ENCODE assay signal across 9 cellular contexts in the genomic region with DNA sequence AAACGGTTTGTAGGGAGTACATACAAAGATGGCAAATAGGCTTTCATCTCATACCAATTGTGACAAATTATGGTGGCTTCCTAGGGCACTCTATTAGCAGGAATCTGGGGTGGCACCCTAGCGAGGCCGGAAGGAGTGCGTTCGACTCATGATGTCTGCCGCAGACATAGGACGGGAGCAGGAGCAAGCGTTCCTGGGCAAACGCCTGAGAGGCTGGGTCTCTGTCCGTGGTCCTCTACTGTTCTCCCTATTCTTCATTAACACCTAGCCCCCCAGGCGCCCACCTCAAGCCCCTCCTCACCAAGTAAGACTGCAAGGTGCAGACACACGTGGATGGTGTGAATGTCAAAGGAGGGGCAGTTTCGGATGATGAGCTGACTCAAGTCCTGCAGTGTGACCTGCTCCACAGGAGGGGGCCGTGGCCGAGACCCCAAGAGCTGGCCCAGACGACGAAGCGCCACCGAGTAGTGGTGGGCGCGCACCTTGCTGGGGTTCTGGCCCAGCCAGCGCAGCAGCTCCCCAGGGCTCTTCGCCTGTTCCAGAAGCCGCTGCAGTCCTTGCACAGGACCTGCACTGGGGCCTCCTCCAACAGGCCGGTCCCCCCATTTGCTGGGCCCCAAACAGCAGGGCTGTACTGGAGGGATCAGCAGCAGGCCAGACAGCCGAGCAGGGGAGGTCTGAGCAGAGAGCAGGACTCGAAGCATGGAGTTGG. TPM values are rescaled to one million over a fixed set of nuclear protein-coding genes. Genes with fewer than 3 reads are reported as not detected.
DNase-seq lines count a peak whose midpoint lies in the region; ATAC-seq and TF ChIP-seq lines count a peak whose summit lies in the region.
"Had no signal": no experiment of that assay in that cellular context is flagged by ENCODE, and none has a peak within 500 bp of the region (broad histone marks: within the 10 kb centered on the region; RNA-seq: fewer than 3 reads in every experiment).

No MANE protein-coding gene starts in this region.

- no peak overlapping the region for H3K27ac ChIP-seq in SJSA1

- H3K4me3 Mint-ChIP-seq in progenitor cell of endocrine pancreas (ENCODE audit: low read depth) = peak overlapping the region; percentile 85

- no peaks in the 10 kb centered on the region for H3K9me3 Mint-ChIP-seq in progenitor cell of endocrine pancreas (ENCODE audit: low read depth)

- ATAC-seq in GM21390 (IDR thresholded peaks at IDR 0.05; ENCODE audit: unreplicated experiment) = no peak
- no peak for ATAC-seq in GM18909 (IDR thresholded peaks at IDR 0.05; ENCODE audit: poor library complexity, unreplicated experiment)

- peaks cover 12% of the 10 kb centered on the region for H3K4me1 Mint-ChIP-seq in progenitor cell of endocrine pancreas (ENCODE audit: low read depth)

- H3K27me3 ChIP-seq in SJSA1 (replicated peaks) = no peaks in the 10 kb centered on the region

- peaks cover 8% of the 10 kb centered on the region for H3K36me3 Mint-ChIP-seq in progenitor cell of endocrine pancreas (ENCODE audit: insufficient read depth)

- H3K4me3 ChIP-seq in SJSA1 (peak overlapping the region; percentile 88), fibroblast of mammary gland (ENCODE audit: control insufficient read depth, low read depth, low read length) (peak overlapping the region; percentile 79)

- H3K27me3 Mint-ChIP-seq in progenitor cell of endocrine pancreas = no peaks in the 10 kb centered on the region

- H3K9me3 ChIP-seq in SJSA1 (replicated peaks) = no peaks in the 10 kb centered on the region

- H3K36me3 ChIP-seq in SJSA1 = peaks cover 73% of the 10 kb centered on the region

- H3K4me1 ChIP-seq in SJSA1 (replicated peaks) = peaks cover 37% of the 10 kb centered on the region

- peak overlapping the region; percentile 29 for H3K27ac Mint-ChIP-seq in progenitor cell of endocrine pancreas

- DNase-seq in ELF-1 (ENCODE audit: low read depth, low spot score) (peak; percentile 29), SJSA1 (ENCODE audit: low read depth in 1 of 2, low spot score in 2 of 2) (no peak), fibroblast of mammary gland (ENCODE audit: low read depth) (no peak), progenitor cell of endocrine pancreas (ENCODE audit: low spot score, unreplicated experiment) (no peak), NCI-H2196 (lab: John Stamatoyannopoulos, UW; ENCODE audit: unreplicated experiment) (no peak), SKM-1 treated with dmso at 0.1 percent for 144 hours (lab: John Stamatoyannopoulos, UW; ENCODE audit: unreplicated experiment) (no peak)
- DNase-seq: NCI-H345 had no signal

- no peak for TF ChIP-seq CTCF in fibroblast of mammary gland (conservative IDR thresholded peaks at IDR 0.05; ENCODE audit: control insufficient read depth, insufficient read depth, low read depth, low read length)
- no peak for TF ChIP-seq CTCF in progenitor cell of endocrine pancreas (IDR thresholded peaks at IDR 0.05; ENCODE audit: unreplicated experiment)

RNA-seq across cellular contexts. Expression of a gene that starts 1.3 kb away (rescaled TPM):
- 104 and 120 TPM in 2 replicates for total RNA-seq in SJSA1 (2014; rRNA removed; shearing (Covaris generic))
- 75.0 and 81.9 TPM in 2 replicates for total RNA-seq in progenitor cell of endocrine pancreas

RNA-seq across cellular contexts. Expression of a gene that starts 3.9 kb away (rescaled TPM):
- 32.5 and 34.5 TPM in 2 replicates for total RNA-seq in SJSA1 (2014; rRNA removed; shearing (Covaris generic))
- total RNA-seq in progenitor cell of endocrine pancreas = 40.4 and 48.6 TPM in 2 replicates

RNA-seq across cellular contexts. Expression of a gene that starts 6.9 kb away (rescaled TPM):
- 19.9 and 36.6 TPM in 2 replicates for total RNA-seq in SJSA1 (2014; rRNA removed; shearing (Covaris generic))
- total RNA-seq in progenitor cell of endocrine pancreas = 112 and 114 TPM in 2 replicates

RNA-seq across cellular contexts. Expression of a gene that starts 20.0 kb away (rescaled TPM):
- total RNA-seq in SJSA1 (2014; rRNA removed; shearing (Covaris generic)) = 95.5 and 100 TPM in 2 replicates
- 208 and 213 TPM in 2 replicates for total RNA-seq in progenitor cell of endocrine pancreas

RNA-seq across cellular contexts. Expression of a gene that starts 21.7 kb away (rescaled TPM):
- 23.7 and 29.3 TPM in 2 replicates for total RNA-seq in SJSA1 (2014; rRNA removed; shearing (Covaris generic))
- 22.6 and 24.9 TPM in 2 replicates for total RNA-seq in progenitor cell of endocrine pancreas
